32 cellular contexts compared by ENCODE assay signal in the genomic region with DNA sequence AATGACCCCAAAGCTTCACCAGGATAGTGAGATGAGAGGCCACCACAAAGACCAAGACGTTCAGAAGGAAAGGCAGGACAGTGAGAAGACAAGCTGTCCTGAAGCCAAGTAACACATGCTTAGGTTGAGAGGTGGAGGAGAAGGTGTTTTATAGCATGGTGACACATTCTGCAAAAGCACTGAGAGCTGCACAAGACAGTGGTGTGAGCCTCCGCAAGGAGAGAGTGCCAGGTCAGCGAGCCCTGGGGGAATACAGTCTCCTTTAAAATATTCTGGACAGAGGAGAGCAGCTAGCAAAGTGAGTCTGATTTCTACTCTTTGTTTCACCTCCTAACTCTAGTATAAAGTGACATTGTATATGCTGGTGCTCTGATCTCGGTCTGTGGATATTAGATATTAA.
"Had no signal": no experiment of that assay in that cellular context is flagged by ENCODE, and none has a peak within 500 bp of the region (broad histone marks: within the 10 kb centered on the region; RNA-seq: fewer than 3 reads in every experiment).

No MANE protein-coding gene starts in this region.

- H3K36me3 ChIP-seq: left lung, lower lobe of right lung, neutrophil, pancreas, prostate gland, thoracic aorta, tibial artery, upper lobe of right lung had no signal

- H3K4me2 ChIP-seq: hepatocyte had no signal

- H3K9me3 Mint-ChIP-seq: neural crest cell; stimulated activated effector memory CD8-positive, alpha-beta T cell treated with anti-CD3 and anti-CD28 coated beads, Interleukin-12 subunit alpha, Interleukin-12 subunit beta, amount 100 ng/mL, for 72 hours had no signal

- H3K27ac Mint-ChIP-seq: nephron; stimulated activated effector memory CD8-positive, alpha-beta T cell treated with anti-CD3 and anti-CD28 coated beads, Interleukin-12 subunit alpha, Interleukin-12 subunit beta, amount 100 ng/mL, for 72 hours; stimulated activated naive CD8-positive, alpha-beta T cell treated with anti-CD3 and anti-CD28 coated beads, Interleukin-15, Interleukin-2, amounts not matched to agents 100 ng/mL and 50 ng/mL, for 24 hours had no signal

- H3K79me2 ChIP-seq: hepatocyte had no signal

- H3K9me3 ChIP-seq: heart right ventricle, lower lobe of right lung, neutrophil, pancreas, prostate gland, suprapubic skin, thoracic aorta, tibial artery, upper lobe of right lung had no signal

- H3K27me3 ChIP-seq: heart right ventricle, hepatocyte, left lung, neutrophil, pancreas, suprapubic skin, tibial artery, upper lobe of right lung had no signal

- H3K27me3 Mint-ChIP-seq: naive thymus-derived CD8-positive, alpha-beta T cell; stimulated activated naive CD8-positive, alpha-beta T cell treated with anti-CD3 and anti-CD28 coated beads, Interleukin-15, Interleukin-2, amounts not matched to agents 100 ng/mL and 50 ng/mL, for 24 hours had no signal

- H2AFZ ChIP-seq: hepatocyte had no signal

- H3K4me1 ChIP-seq: heart right ventricle, left lung, lower lobe of right lung, pancreas, prostate gland, suprapubic skin, tibial artery, upper lobe of right lung had no signal

- ATAC-seq: heart right ventricle; left colon; left lung; lower lobe of right lung; naive thymus-derived CD8-positive, alpha-beta T cell; pancreas; right cardiac atrium; sciatic nerve; stimulated activated effector memory CD8-positive, alpha-beta T cell treated with anti-CD3 and anti-CD28 coated beads, Interleukin-12 subunit alpha, Interleukin-12 subunit beta, amount 100 ng/mL, for 72 hours; upper lobe of right lung had no signal

- H3K4me1 Mint-ChIP-seq: naive thymus-derived CD8-positive, alpha-beta T cell; nephron had no signal

- DNase-seq: heart right ventricle; kidney glomerular epithelial cell; left colon; left lung; lower lobe of right lung; mammary epithelial cell; mesenchymal stem cell; midbrain; naive thymus-derived CD8-positive, alpha-beta T cell; occipital lobe; pancreas; posterior cingulate gyrus; retina; right cardiac atrium; stimulated activated CD4-positive, alpha-beta T cell treated with anti-CD3 and anti-CD28 coated beads, Interleukin-12 subunit alpha, Interleukin-12 subunit beta, amount 100 ng/mL, for 4 hours; stimulated activated CD4-positive, alpha-beta T cell treated with anti-CD3 and anti-CD28 coated beads, Interleukin-15, amount 100 ng/mL, for 24 hours; stimulated activated CD4-positive, alpha-beta T cell treated with anti-CD3 and anti-CD28 coated beads, Interleukin-4, amount 100 ng/mL, for 24 hours; stimulated activated naive CD4-positive, alpha-beta T cell; tibial artery; trophoblast cell; upper lobe of right lung had no signal

- H3K4me3 Mint-ChIP-seq: naive thymus-derived CD8-positive, alpha-beta T cell; nephron; neural crest cell; stimulated activated effector memory CD8-positive, alpha-beta T cell treated with anti-CD3 and anti-CD28 coated beads, Interleukin-12 subunit alpha, Interleukin-12 subunit beta, amount 100 ng/mL, for 72 hours; stimulated activated naive CD8-positive, alpha-beta T cell treated with anti-CD3 and anti-CD28 coated beads, Interleukin-15, Interleukin-2, amounts not matched to agents 100 ng/mL and 50 ng/mL, for 24 hours had no signal

- H3K4me3 ChIP-seq: heart right ventricle, hepatocyte, left lung, lower lobe of right lung, pancreas, prostate gland, skin epidermis, suprapubic skin, thoracic aorta, tibial artery, upper lobe of right lung had no signal

- H3K36me3 Mint-ChIP-seq: stimulated activated effector memory CD8-positive, alpha-beta T cell treated with anti-CD3 and anti-CD28 coated beads, Interleukin-12 subunit alpha, Interleukin-12 subunit beta, amount 100 ng/mL, for 72 hours had no signal

- H3K27ac ChIP-seq: heart right ventricle, hepatocyte, left lung, lower lobe of right lung, neutrophil, pancreas, prostate gland, skin epidermis, suprapubic skin, thoracic aorta, tibial artery, upper lobe of right lung had no signal
